Comparison of ENCODE assay signal across 26 cellular contexts in genomic region chr6:143961868-143962643, GRCh38. TPM values are rescaled to one million over a fixed set of nuclear protein-coding genes. Genes with fewer than 3 reads are reported as not detected.
DNase-seq lines count a peak whose midpoint lies in the region; ATAC-seq and TF ChIP-seq lines count a peak whose summit lies in the region.
"Had no signal": no experiment of that assay in that cellular context is flagged by ENCODE, and none has a peak within 500 bp of the region (broad histone marks: within the 10 kb centered on the region; RNA-seq: fewer than 3 reads in every experiment).

No MANE protein-coding gene starts in this region.

- POLR2A ChIA-PET in WTC11 (lab: Charles Lee): interaction anchor here (1.1 kb wide), 1 partner anchor 11 kb away, joined by 3 read pairs; no protein-coding TSS in a partner anchor

- H3K36me3 Mint-ChIP-seq in WTC11: no peaks in the 10 kb centered on the region
- H3K36me3 Mint-ChIP-seq in stimulated activated naive B cell treated with anti-CD40 and anti-IgM and Interleukin-4, amounts not matched to agents 10 μg/mL and 1 μg/mL and 100 μg/mL, for 72 hours: peaks cover 32 to 45% of the 10 kb centered on the region in 2 donors
- H3K36me3 Mint-ChIP-seq: activated CD4-positive, alpha-beta memory T cell treated with anti-CD3 and anti-CD28 coated beads for 36 hours; activated naive CD8-positive, alpha-beta T cell treated with anti-CD3 and anti-CD28 coated beads, Interleukin-2, amount 10 ng/mL, durations not matched to agents 7 days and 5 days; naive thymus-derived CD4-positive, alpha-beta T cell had no signal

- no peak for TF ChIP-seq CTCF in WTC11 (IDR thresholded peaks at IDR 0.05)
- no peak for TF ChIP-seq CTCF in lower lobe of right lung (IDR thresholded peaks at IDR 0.05)
- no peak for TF ChIP-seq CTCF in upper lobe of right lung (IDR thresholded peaks at IDR 0.05)

- intact Hi-C loops in lower lobe of right lung (cut with DNase I): no loop called here
- intact Hi-C loops in upper lobe of right lung (cut with DNase I): no loop called here

- peak overlapping the region; percentile 43 for H3K27ac ChIP-seq in lower lobe of right lung
- no peak overlapping the region for H3K27ac ChIP-seq in upper lobe of right lung
- H3K27ac ChIP-seq: 22Rv1, thyroid gland had no signal

- no peak overlapping the region for H3K4me3 ChIP-seq in lower lobe of right lung
- H3K4me3 ChIP-seq in upper lobe of right lung: no peak overlapping the region
- H3K4me3 ChIP-seq: skin epidermis, thyroid gland had no signal

- peak overlapping the region; percentile 10 for H3K4me3 Mint-ChIP-seq in WTC11
- no peak overlapping the region for H3K4me3 Mint-ChIP-seq in stimulated activated naive B cell treated with anti-CD40 and anti-IgM and Interleukin-4, amounts not matched to agents 10 μg/mL and 1 μg/mL and 100 μg/mL, for 72 hours
- H3K4me3 Mint-ChIP-seq: activated CD4-positive, alpha-beta memory T cell treated with anti-CD3 and anti-CD28 coated beads for 36 hours; activated naive CD8-positive, alpha-beta T cell treated with anti-CD3 and anti-CD28 coated beads, Interleukin-2, amount 10 ng/mL, durations not matched to agents 7 days and 5 days; CD8-positive, alpha-beta memory T cell; effector memory CD8-positive, alpha-beta T cell; naive thymus-derived CD4-positive, alpha-beta T cell had no signal

- H3K27me3 Mint-ChIP-seq in WTC11 (ENCODE audit: low read depth): no peaks in the 10 kb centered on the region
- no peaks in the 10 kb centered on the region for H3K27me3 Mint-ChIP-seq in stimulated activated naive B cell treated with anti-CD40 and anti-IgM and Interleukin-4, amounts not matched to agents 10 μg/mL and 1 μg/mL and 100 μg/mL, for 72 hours
- H3K27me3 Mint-ChIP-seq: activated CD4-positive, alpha-beta memory T cell treated with anti-CD3 and anti-CD28 coated beads for 36 hours; activated naive CD8-positive, alpha-beta T cell treated with anti-CD3 and anti-CD28 coated beads, Interleukin-2, amount 10 ng/mL, durations not matched to agents 7 days and 5 days; CD8-positive, alpha-beta memory T cell; effector memory CD8-positive, alpha-beta T cell; naive thymus-derived CD4-positive, alpha-beta T cell had no signal

- H3K27me3 ChIP-seq in lower lobe of right lung (ENCODE audit: low read depth) (no peaks in the 10 kb centered on the region), upper lobe of right lung (no peaks in the 10 kb centered on the region)
- H3K27me3 ChIP-seq: thyroid gland had no signal

- H3K9me3 ChIP-seq in lower lobe of right lung (no peaks in the 10 kb centered on the region), upper lobe of right lung (no peaks in the 10 kb centered on the region)
- H3K9me3 ChIP-seq: thyroid gland had no signal

- peaks cover 89% of the 10 kb centered on the region for H3K4me1 Mint-ChIP-seq in WTC11
- no peaks in the 10 kb centered on the region for H3K4me1 Mint-ChIP-seq in stimulated activated naive B cell treated with anti-CD40 and anti-IgM and Interleukin-4, amounts not matched to agents 10 μg/mL and 1 μg/mL and 100 μg/mL, for 72 hours
- H3K4me1 Mint-ChIP-seq: CD8-positive, alpha-beta memory T cell had no signal

- H3K36me3 ChIP-seq in lower lobe of right lung: no peaks in the 10 kb centered on the region
- peaks cover 6% of the 10 kb centered on the region for H3K36me3 ChIP-seq in upper lobe of right lung
- H3K36me3 ChIP-seq: thyroid gland had no signal

- no peak for ATAC-seq in WTC11
- ATAC-seq in lower lobe of right lung: no peak
- no peak for ATAC-seq in stimulated activated naive B cell treated with anti-CD40 and anti-IgM and Interleukin-4, amounts not matched to agents 10 μg/mL and 1 μg/mL and 100 μg/mL, for 72 hours (replicated peaks)
- ATAC-seq in HG03378 (IDR thresholded peaks at IDR 0.05; ENCODE audit: unreplicated experiment): no peak
- ATAC-seq in upper lobe of right lung: no peak
- ATAC-seq: effector memory CD8-positive, alpha-beta T cell; HepG2; naive thymus-derived CD4-positive, alpha-beta T cell had no signal

- peak; percentile 2 for DNase-seq in NCI-H2107 treated with DMSO at 0.1 percent for 48 hours (lab: John Stamatoyannopoulos, UW; ENCODE audit: unreplicated experiment)
- no peak for DNase-seq in NCI-H2107 (lab: John Stamatoyannopoulos, UW)
- DNase-seq in WTC11 (ENCODE audit: low spot score): no peak
- DNase-seq in lower lobe of right lung: no peak
- DNase-seq in superior temporal gyrus (ENCODE audit: extremely low spot score): peak; percentile 17
- DNase-seq in stimulated activated naive B cell treated with anti-CD40 and anti-IgM and Interleukin-4, amounts not matched to agents 10 μg/mL and 1 μg/mL and 100 μg/mL, for 72 hours: no peak
- no peak for DNase-seq in upper lobe of right lung
- DNase-seq: activated CD4-positive, alpha-beta memory T cell treated with anti-CD3 and anti-CD28 coated beads for 36 hours; activated CD4-positive, CD25-positive, alpha-beta regulatory T cell; activated effector memory CD4-positive, alpha-beta T cell treated with Interleukin-2 at 50 U/mL for 16 hours; activated naive CD8-positive, alpha-beta T cell treated with anti-CD3 and anti-CD28 coated beads, Interleukin-2, amount 10 ng/mL, durations not matched to agents 7 days and 5 days; AML-193; CD8-positive, alpha-beta memory T cell; effector memory CD8-positive, alpha-beta T cell; naive thymus-derived CD4-positive, alpha-beta T cell; NCI-H1105 treated with DMSO at 0.1 percent for 48 hours; NCI-H2029 treated with DMSO at 0.1 percent for 48 hours; NCI-H510A treated with DMSO at 0.1 percent for 48 hours; stimulated activated CD4-positive, alpha-beta T cell treated with anti-CD3 and anti-CD28 coated beads, Interleukin-2, amount 100 ng/mL, for 24 hours; stimulated activated naive CD4-positive, alpha-beta T cell; T-helper 9 cell had no signal

- H3K9me3 Mint-ChIP-seq in WTC11: no peaks in the 10 kb centered on the region
- H3K9me3 Mint-ChIP-seq in stimulated activated naive B cell treated with anti-CD40 and anti-IgM and Interleukin-4, amounts not matched to agents 10 μg/mL and 1 μg/mL and 100 μg/mL, for 72 hours: no peaks in the 10 kb centered on the region
- H3K9me3 Mint-ChIP-seq: activated CD4-positive, alpha-beta memory T cell treated with anti-CD3 and anti-CD28 coated beads for 36 hours; activated naive CD8-positive, alpha-beta T cell treated with anti-CD3 and anti-CD28 coated beads, Interleukin-2, amount 10 ng/mL, durations not matched to agents 7 days and 5 days; CD8-positive, alpha-beta memory T cell; effector memory CD8-positive, alpha-beta T cell; naive thymus-derived CD4-positive, alpha-beta T cell had no signal

- CTCF ChIA-PET in WTC11 (lab: Charles Lee): interaction anchor here (0.6 to 3.9 kb wide), 21 partner anchors 9 to 450 kb away, joined by 3 to 69 read pairs (median 4); partner anchors contain the start of gene FUCA2

- peaks cover 30% of the 10 kb centered on the region for H3K4me1 ChIP-seq in lower lobe of right lung
- peaks cover 16% of the 10 kb centered on the region for H3K4me1 ChIP-seq in upper lobe of right lung
- H3K4me1 ChIP-seq: thyroid gland had no signal

- no peak overlapping the region for H3K27ac Mint-ChIP-seq in WTC11
- no peak overlapping the region for H3K27ac Mint-ChIP-seq in stimulated activated naive B cell treated with anti-CD40 and anti-IgM and Interleukin-4, amounts not matched to agents 10 μg/mL and 1 μg/mL and 100 μg/mL, for 72 hours
- H3K27ac Mint-ChIP-seq: activated CD4-positive, alpha-beta memory T cell treated with anti-CD3 and anti-CD28 coated beads for 36 hours; activated naive CD8-positive, alpha-beta T cell treated with anti-CD3 and anti-CD28 coated beads, Interleukin-2, amount 10 ng/mL, durations not matched to agents 7 days and 5 days; CD8-positive, alpha-beta memory T cell; effector memory CD8-positive, alpha-beta T cell had no signal

TF ChIP-seq in WTC11, 78 proteins besides CTCF, POLR2A, EP300 and RAD21:
- TF ChIP-seq ZNF263 (CRISPR knock-in tag; IDR thresholded peaks at IDR 0.05; ENCODE audit: low read depth): no peak
- no peak for TF ChIP-seq ERG (CRISPR knock-in tag; IDR thresholded peaks at IDR 0.05)
- no peak for TF ChIP-seq ZSCAN18 (CRISPR knock-in tag; IDR thresholded peaks at IDR 0.05)
- no peak for TF ChIP-seq CBFB (CRISPR knock-in tag; IDR thresholded peaks at IDR 0.05; ENCODE audit: low read depth)
- TF ChIP-seq PRRX2 (CRISPR knock-in tag; IDR thresholded peaks at IDR 0.05): no peak
- TF ChIP-seq ZNF219 (CRISPR knock-in tag; IDR thresholded peaks at IDR 0.05; ENCODE audit: borderline replicate concordance): no peak
- TF ChIP-seq NFATC4 (CRISPR knock-in tag; IDR thresholded peaks at IDR 0.05): no peak
- no peak for TF ChIP-seq ZNF396 (CRISPR knock-in tag; IDR thresholded peaks at IDR 0.05; ENCODE audit: borderline replicate concordance)

RNA-seq across cellular contexts. Expression of gene PLAGL1, which starts 46.0 kb away (rescaled TPM):
- 1.6 to 1.9 TPM (median 1.7 TPM) in 3 replicates for total RNA-seq in WTC11 (2021)
- total RNA-seq in lower lobe of right lung: 44.7 TPM
- total RNA-seq in upper lobe of right lung: 34.8 TPM

Comparison
In these comparisons a context has a peak if more than half of its experiments do, and no peak if none do; other contexts are left out.
1. DNase-seq: peak in NCI-H2107 treated with DMSO at 0.1 percent for 48 hours (single experiment) and superior temporal gyrus (single experiment); none in NCI-H2107 (single experiment), WTC11 (single experiment), lower lobe of right lung (single experiment), stimulated activated naive B cell treated with anti-CD40 and anti-IgM and Interleukin-4, amounts not matched to agents 10 μg/mL and 1 μg/mL and 100 μg/mL, for 72 hours (single experiment) and upper lobe of right lung (single experiment).
2. RNA of gene PLAGL1, which starts 46.0 kb away (total RNA-seq): 44.7 TPM in lower lobe of right lung (single experiment) and 34.8 TPM in upper lobe of right lung (single experiment); 1.6 to 1.9 TPM in WTC11; every median in the first group is over 10 times any median in the second.